ENCODE assay signal across 8 cellular contexts in the genomic region with DNA sequence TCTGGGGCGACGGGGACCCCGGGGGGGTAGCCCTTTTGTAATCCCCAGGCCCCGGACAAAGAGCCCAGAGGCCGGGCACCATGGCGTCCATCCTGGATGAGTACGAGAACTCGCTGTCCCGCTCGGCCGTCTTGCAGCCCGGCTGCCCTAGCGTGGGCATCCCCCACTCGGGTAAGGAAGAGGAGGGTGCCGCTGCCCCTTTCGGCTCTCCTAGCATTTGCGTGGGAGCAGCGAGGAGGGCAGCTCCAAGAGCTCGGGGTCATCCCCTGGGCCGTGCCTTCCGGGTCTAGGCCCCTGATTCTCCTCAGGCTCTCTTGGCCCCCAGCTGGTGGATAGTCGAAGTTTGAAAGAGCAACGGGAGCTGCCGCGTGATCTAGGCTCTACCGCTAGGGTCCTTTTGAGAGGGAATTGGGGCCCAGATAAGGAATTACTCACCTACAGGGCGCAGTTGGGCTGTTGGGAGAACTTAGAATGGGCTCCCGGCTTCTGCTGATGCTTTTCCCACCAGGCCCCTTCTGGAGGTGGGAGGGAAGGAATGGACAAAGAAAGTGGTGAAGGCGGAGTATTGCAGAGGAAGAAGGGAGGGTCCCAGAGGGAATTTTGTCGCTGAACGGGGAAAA. TPM values are rescaled to one million over a fixed set of nuclear protein-coding genes. Genes with fewer than 3 reads are reported as not detected.
A peak's percentile ranks its signal among the peaks of the same experiment; 100 is the strongest.
DNase-seq lines count a peak whose midpoint lies in the region; ATAC-seq and TF ChIP-seq lines count a peak whose summit lies in the region.

No MANE protein-coding gene starts in this region.

- WGBS in aorta, 2 donors: 0 to 1% methylated on average over 29 to 31 of the region's 31 CpGs

- intact Hi-C loops in aorta (cut with DNase I): loop anchor here in 1 of 2 donors (5.0 to 10.0 kb wide), 3 partner anchors 130 to 440 kb away; partner anchors contain the start of genes C15orf62, GCHFR, KNL1 and NUSAP1

- H2AFZ ChIP-seq in neural cell (ENCODE audit: low read depth, low read length): peak overlapping the region; percentile 30

- no peak for TF ChIP-seq EP300 in neural cell (conservative IDR thresholded peaks at IDR 0.05; ENCODE audit: poor library complexity, severe bottlenecking)

- H3K79me2 ChIP-seq in neural cell (replicated peaks; ENCODE audit: insufficient read depth, low read length): peaks cover 13% of the 10 kb centered on the region

- H3K4me1 ChIP-seq in Peyer's patch: peaks cover 3 to 37% (median 8%) of the 10 kb centered on the region in 4 donors
- no peaks in the 10 kb centered on the region for H3K4me1 ChIP-seq in aorta (ENCODE audit: control insufficient read depth in 1 of 2, insufficient read depth in 2 of 2, low read length in 2 of 2)

- no peak for TF ChIP-seq RAD21 in neural cell (conservative IDR thresholded peaks at IDR 0.05)

- H3K9me2 ChIP-seq in neural cell (ENCODE audit: insufficient read depth, low read length): no peaks in the 10 kb centered on the region

- DNase-seq in NCI-H82 (lab: John Stamatoyannopoulos, UW) (peak; percentile 81), NCI-H82 treated with DMSO at 0.1 percent for 48 hours (lab: John Stamatoyannopoulos, UW; ENCODE audit: unreplicated experiment) (no peak), Peyer's patch (peak; percentile 53 to 77 (median 69)), activated T-helper 1 cell treated with Interleukin-2 at 50 U/mL for 16 hours (ENCODE audit: low read depth) (peak; percentile 32), fibroblast of peridontal ligament (ENCODE audit: extremely low read depth) (peak; percentile 76), aorta (peak; percentile 72 to 85)

- peak overlapping the region; percentile 83 to 94 (median 88) for H3K27ac ChIP-seq in Peyer's patch
- peak overlapping the region; percentile 75 for H3K27ac ChIP-seq in neural cell (ENCODE audit: low read length)
- H3K27ac ChIP-seq in aorta (ENCODE audit: low read depth in 1 of 2, low read length in 2 of 2): peak overlapping the region; percentile 28 to 54

- peak overlapping the region; percentile 77 to 81 (median 80) for H3K4me3 ChIP-seq in Peyer's patch
- peak overlapping the region; percentile 90 for H3K4me3 ChIP-seq in neural cell (ENCODE audit: low read length)
- H3K4me3 ChIP-seq in aorta (ENCODE audit: low read length in 2 of 2): peak overlapping the region; percentile 82 to 84

- no peaks in the 10 kb centered on the region for H4K20me1 ChIP-seq in neural cell (ENCODE audit: insufficient read depth)

- H3K27me3 ChIP-seq in Peyer's patch: no peaks in the 10 kb centered on the region
- no peaks in the 10 kb centered on the region for H3K27me3 ChIP-seq in neural cell (ENCODE audit: insufficient read depth, low read depth, low read length)
- no peaks in the 10 kb centered on the region for H3K27me3 ChIP-seq in aorta (ENCODE audit: control insufficient read depth in 1 of 2, insufficient read depth in 2 of 2, low read length in 1 of 2)

- peak overlapping the region; percentile 66 for H3K4me2 ChIP-seq in neural cell (ENCODE audit: low read length)

- peaks cover 0 to 20% (median 0%) of the 10 kb centered on the region in 3 donors for H3K36me3 ChIP-seq in Peyer's patch
- no peaks in the 10 kb centered on the region for H3K36me3 ChIP-seq in neural cell (ENCODE audit: insufficient read depth, low read length)
- no peaks in the 10 kb centered on the region for H3K36me3 ChIP-seq in aorta (ENCODE audit: control insufficient read depth in 1 of 2, insufficient read depth in 2 of 2, low read length in 1 of 2)

- peak; percentile 32 to 80 (median 54) for TF ChIP-seq CTCF in Peyer's patch (IDR thresholded peaks at IDR 0.05)
- TF ChIP-seq CTCF in neural cell (IDR thresholded peaks at IDR 0.05; ENCODE audit: poor library complexity, severe bottlenecking): peak; percentile 64

- H3K9ac ChIP-seq in neural cell (ENCODE audit: low read length): peak overlapping the region; percentile 86

- H3K9me3 ChIP-seq in Peyer's patch: no peaks in the 10 kb centered on the region
- H3K9me3 ChIP-seq in neural cell (ENCODE audit: low read length): no peaks in the 10 kb centered on the region
- H3K9me3 ChIP-seq in aorta (ENCODE audit: control insufficient read depth, low read length): no peaks in the 10 kb centered on the region

- ATAC-seq in HG03135 (IDR thresholded peaks at IDR 0.05; ENCODE audit: unreplicated experiment) (peak; percentile 46), aorta (ENCODE audit: low FRiP score) (peak; percentile 71)

- no peaks in the 10 kb centered on the region for H3F3A ChIP-seq in neural cell (ENCODE audit: insufficient read depth, low read length, poor library complexity, severe bottlenecking)

- no peak for TF ChIP-seq POLR2A in Peyer's patch (IDR thresholded peaks at IDR 0.05)

TF ChIP-seq in neural cell, 6 proteins besides CTCF, POLR2A, EP300 and RAD21:
- TF ChIP-seq, protein P1, sequence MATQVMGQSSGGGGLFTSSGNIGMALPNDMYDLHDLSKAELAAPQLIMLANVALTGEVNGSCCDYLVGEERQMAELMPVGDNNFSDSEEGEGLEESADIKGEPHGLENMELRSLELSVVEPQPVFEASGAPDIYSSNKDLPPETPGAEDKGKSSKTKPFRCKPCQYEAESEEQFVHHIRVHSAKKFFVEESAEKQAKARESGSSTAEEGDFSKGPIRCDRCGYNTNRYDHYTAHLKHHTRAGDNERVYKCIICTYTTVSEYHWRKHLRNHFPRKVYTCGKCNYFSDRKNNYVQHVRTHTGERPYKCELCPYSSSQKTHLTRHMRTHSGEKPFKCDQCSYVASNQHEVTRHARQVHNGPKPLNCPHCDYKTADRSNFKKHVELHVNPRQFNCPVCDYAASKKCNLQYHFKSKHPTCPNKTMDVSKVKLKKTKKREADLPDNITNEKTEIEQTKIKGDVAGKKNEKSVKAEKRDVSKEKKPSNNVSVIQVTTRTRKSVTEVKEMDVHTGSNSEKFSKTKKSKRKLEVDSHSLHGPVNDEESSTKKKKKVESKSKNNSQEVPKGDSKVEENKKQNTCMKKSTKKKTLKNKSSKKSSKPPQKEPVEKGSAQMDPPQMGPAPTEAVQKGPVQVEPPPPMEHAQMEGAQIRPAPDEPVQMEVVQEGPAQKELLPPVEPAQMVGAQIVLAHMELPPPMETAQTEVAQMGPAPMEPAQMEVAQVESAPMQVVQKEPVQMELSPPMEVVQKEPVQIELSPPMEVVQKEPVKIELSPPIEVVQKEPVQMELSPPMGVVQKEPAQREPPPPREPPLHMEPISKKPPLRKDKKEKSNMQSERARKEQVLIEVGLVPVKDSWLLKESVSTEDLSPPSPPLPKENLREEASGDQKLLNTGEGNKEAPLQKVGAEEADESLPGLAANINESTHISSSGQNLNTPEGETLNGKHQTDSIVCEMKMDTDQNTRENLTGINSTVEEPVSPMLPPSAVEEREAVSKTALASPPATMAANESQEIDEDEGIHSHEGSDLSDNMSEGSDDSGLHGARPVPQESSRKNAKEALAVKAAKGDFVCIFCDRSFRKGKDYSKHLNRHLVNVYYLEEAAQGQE (IDR thresholded peaks at IDR 0.05; ENCODE audit: borderline replicate concordance): no peak
- TF ChIP-seq TAF1 (IDR thresholded peaks at IDR 0.05; ENCODE audit: low read depth): no peak
- TF ChIP-seq EZH2 (IDR thresholded peaks at IDR 0.05; ENCODE audit: borderline replicate concordance, insufficient read depth, low read length, poor library complexity, severe bottlenecking): no peak
- no peak for TF ChIP-seq MXI1 (conservative IDR thresholded peaks at IDR 0.05; ENCODE audit: poor library complexity, severe bottlenecking)
- TF ChIP-seq SMC3 (conservative IDR thresholded peaks at IDR 0.05; ENCODE audit: poor library complexity): no peak
- no peak for TF ChIP-seq POLR2AphosphoS5 (IDR thresholded peaks at IDR 0.05)

RNA-seq across cellular contexts. Expression of gene VPS18, which starts 0.5 kb away (rescaled TPM):
- total RNA-seq in Peyer's patch: 10 to 100 TPM; 15.7 to 26.8 (median 23.8) TPM
- polyA plus RNA-seq in neural cell: 13.8 and 16.7 TPM in 2 replicates
- polyA minus RNA-seq in neural cell: 43.4 and 55.8 TPM in 2 replicates
- total RNA-seq in aorta: 10 to 100 TPM; 18.6 to 22.5 TPM
- polyA plus RNA-seq in aorta: 10 to 100 TPM in 1 of 2 donors, 1 to 10 TPM in 1; 5.5 to 10.3 TPM

RNA-seq across cellular contexts. Expression of gene RHOV, which starts 20.8 kb away (rescaled TPM):
- total RNA-seq in Peyer's patch: 1 to 10 TPM in 1 of 4 donors, under 1 TPM in 2, not detected in 1; 0.67 to 1.6 (median 0.88) TPM
- polyA plus RNA-seq in neural cell: 1.9 and 2.8 TPM in 2 replicates
- 1.9 and 2.3 TPM in 2 replicates for polyA minus RNA-seq in neural cell
- total RNA-seq in aorta: under 1 TPM; 0.19 to 0.30 TPM
- polyA plus RNA-seq in aorta: under 1 TPM in 1 of 2 donors, not detected in 1; 0.15 TPM

RNA-seq across cellular contexts. Expression of gene DLL4, which starts 34.3 kb away (rescaled TPM):
- total RNA-seq in Peyer's patch: 10 to 100 TPM in 3 of 4 donors, 1 to 10 TPM in 1; 7.8 to 15.3 (median 12.3) TPM
- polyA plus RNA-seq in neural cell: 2.2 and 2.3 TPM in 2 replicates
- polyA minus RNA-seq in neural cell: 2.2 and 2.7 TPM in 2 replicates
- 10 to 100 TPM in 1 of 2 donors, 1 to 10 TPM in 1; 9.7 to 28.4 TPM for total RNA-seq in aorta
- under 1 TPM; 0.20 to 0.38 TPM for polyA plus RNA-seq in aorta

RNA-seq across cellular contexts. Expression of gene SPINT1, which starts 51.0 kb away (rescaled TPM):
- total RNA-seq in Peyer's patch (100 to 1,000 TPM; 103 to 991 (median 784) TPM), aorta (1 to 10 TPM; 2.4 to 3.9 TPM)
- polyA plus RNA-seq in neural cell (0.18 and 0.68 TPM in 2 replicates), aorta (10 to 100 TPM in 1 of 2 donors, 1 to 10 TPM in 1; 1.9 to 15.5 TPM)
- polyA minus RNA-seq in neural cell: not detected in 2 replicates

RNA-seq across cellular contexts. Expression of gene CHAC1, which starts 58.5 kb away (rescaled TPM):
- total RNA-seq in Peyer's patch: 1 to 10 TPM in 1 of 4 donors, not detected in 3; 2.4 TPM
- polyA plus RNA-seq in neural cell: 3.6 and 7.0 TPM in 2 replicates
- polyA minus RNA-seq in neural cell: 6.8 and 9.7 TPM in 2 replicates
- total RNA-seq in aorta: 1 to 10 TPM; 2.1 to 5.3 TPM
- 1 to 10 TPM; 1.2 to 4.5 TPM for polyA plus RNA-seq in aorta
